Comparison of ENCODE assay signal across 1 cellular context in the genomic region with DNA sequence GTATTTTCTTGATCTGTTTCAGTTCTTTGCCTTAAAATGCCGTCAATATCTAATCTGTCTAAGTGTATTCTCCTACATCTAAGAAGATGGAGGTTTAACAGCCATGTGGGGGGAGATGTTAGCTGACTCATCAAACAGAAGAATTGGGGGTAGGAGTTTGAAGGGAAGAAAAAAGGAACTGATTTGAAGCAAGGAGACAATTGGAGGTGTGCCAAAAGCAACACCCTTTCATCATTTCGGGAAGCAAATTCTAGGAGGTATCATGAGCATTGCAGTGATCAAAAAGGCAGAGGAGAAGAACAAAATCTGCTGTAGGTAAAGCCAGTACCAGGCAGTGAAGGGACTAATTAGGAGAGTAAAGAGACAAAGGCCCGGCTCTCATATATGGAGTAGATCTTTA.
A peak's percentile ranks its signal among the peaks of the same experiment; 100 is the strongest.
TF ChIP-seq lines count a peak whose summit lies in the region.

No MANE protein-coding gene starts in this region.

TF ChIP-seq in HEK293, 187 proteins besides CTCF, POLR2A, EP300 and RAD21 (continued from another document):
- TF ChIP-seq TSHZ1 (tag by site-specific recombination; IDR thresholded peaks at IDR 0.05; ENCODE audit: borderline replicate concordance) (no peak), ZNF114 (tag by site-specific recombination; IDR thresholded peaks at IDR 0.05) (no peak), GLI4 (tag by site-specific recombination; IDR thresholded peaks at IDR 0.05) (no peak), EGR2 (tag by site-specific recombination; IDR thresholded peaks at IDR 0.05; ENCODE audit: low read depth) (peak; percentile 68; the same call in 1 of the 2 replicates), ZNF768 (tag by site-specific recombination; IDR thresholded peaks at IDR 0.05) (no peak), ZFHX2 (tag by site-specific recombination; conservative IDR thresholded peaks at IDR 0.05) (peak; percentile 64), ZNF398 (tag by site-specific recombination; IDR thresholded peaks at IDR 0.05) (peak; percentile 95)
